19 cellular contexts compared by ENCODE assay signal in genomic region chr9:223167-223566, GRCh38. TPM values are rescaled to one million over a fixed set of nuclear protein-coding genes. Genes with fewer than 3 reads are reported as not detected.
A peak's percentile ranks its signal among the peaks of the same experiment; 100 is the strongest.
DNase-seq lines count a peak whose midpoint lies in the region; ATAC-seq, FAIRE-seq and TF ChIP-seq lines count a peak whose summit lies in the region.
"Had no signal": no experiment of that assay in that cellular context is flagged by ENCODE, and none has a peak within 500 bp of the region (broad histone marks: within the 10 kb centered on the region; RNA-seq: fewer than 3 reads in every experiment).

No MANE protein-coding gene starts in this region.

- no peak for TF ChIP-seq CTCF in GM12878 (IDR thresholded peaks at IDR 0.05 in 2 of 3, conservative IDR thresholded peaks at IDR 0.05 in 1 of 3; ENCODE audit: control insufficient read depth in 2 of 3, extremely low read depth in 1 of 3, insufficient read depth in 1 of 3, low read depth in 3 of 3, low read length in 3 of 3)

- peak overlapping the region; percentile 9; the same call in 1 of the 2 replicates for H2AFZ ChIP-seq in GM12878 (ENCODE audit: control insufficient read depth, low read depth, low read length)

- intact Hi-C loops in GM12878 (cut with micrococcal nuclease; ENCODE audit: unreplicated experiment) (no loop called here), Right ventricle myocardium inferior (cut with DNase I) (no loop called here)

- peak; percentile 26 for FAIRE-seq in GM12891 (lab: Jason Lieb, UNC)
- no peak for FAIRE-seq in GM12878 (lab: Jason Lieb, UNC)
- FAIRE-seq: GM18507, keratinocyte had no signal

- no peak for ATAC-seq in GM12878
- ATAC-seq in natural killer cell treated with Interleukin-12 subunit alpha and Interleukin-12 subunit beta and Interleukin-15 and Interleukin-18, amount 100 ng/mL, for 72 hours, result no peak
- ATAC-seq in Right ventricle myocardium inferior, result no peak
- no peak for ATAC-seq in HG03342 (IDR thresholded peaks at IDR 0.05; ENCODE audit: unreplicated experiment)
- ATAC-seq: sciatic nerve had no signal

- peak overlapping the region; percentile 77 for H3K4me3 Mint-ChIP-seq in natural killer cell treated with Interleukin-12 subunit alpha and Interleukin-12 subunit beta and Interleukin-15 and Interleukin-18, amount 100 ng/mL, for 72 hours

- TF ChIP-seq EP300 in GM12878 (IDR thresholded peaks at IDR 0.05; ENCODE audit: borderline replicate concordance in 1 of 2, control insufficient read depth in 1 of 2, low read depth in 2 of 2, low read length in 2 of 2), result no peak

- RAD21 ChIA-PET in GM12878 (lab: Charles Lee; ENCODE audit: unreplicated experiment), result no interaction called here

- SMC1A ChIA-PET in GM12878 (lab: Charles Lee; ENCODE audit: uncharacterized antibody, unreplicated experiment), result interaction anchor here (0.7 kb wide), 1 partner anchor 8 kb away, joined by 3 read pairs; no protein-coding TSS in a partner anchor

- H3K79me2 ChIP-seq in GM12878 (ENCODE audit: control insufficient read depth, insufficient read depth, low read length), result no peaks in the 10 kb centered on the region

- no peaks in the 10 kb centered on the region for H3K9me3 Mint-ChIP-seq in natural killer cell treated with Interleukin-12 subunit alpha and Interleukin-12 subunit beta and Interleukin-15 and Interleukin-18, amount 100 ng/mL, for 72 hours
- H3K9me3 Mint-ChIP-seq: T-cell had no signal

- H3K9me3 ChIP-seq in GM12878 (replicated peaks; ENCODE audit: control insufficient read depth, insufficient read depth, low read length), result no peaks in the 10 kb centered on the region
- H3K9me3 ChIP-seq: breast epithelium, heart right ventricle, testis had no signal

- DNase-seq in CD1c-positive myeloid dendritic cell (ENCODE audit: extremely low spot score) (peak; percentile 41), GM12891 (ENCODE audit: insufficient read length, low spot score) (no peak), GM12878 (ENCODE audit: low read depth, low spot score) (no peak), Right ventricle myocardium inferior (ENCODE audit: missing footprints) (no peak), globus pallidus (ENCODE audit: low spot score) (no peak)
- no peak for DNase-seq in natural killer cell treated with Interleukin-12 subunit alpha and Interleukin-12 subunit beta and Interleukin-15 and Interleukin-18, amount 100 ng/mL, for 72 hours (ENCODE audit: low spot score)
- DNase-seq: activated CD4-positive, CD25-positive, alpha-beta regulatory T cell treated with anti-CD3 and anti-CD28 coated beads, Interleukin-2, amount 50 U/mL, for 72 hours; DMS 273 treated with DMSO at 0.1 percent for 48 hours; heart right ventricle; NCI-H1092; NCI-H2171; NK-92 treated with Interleukin-12 subunit alpha and Interleukin-12 subunit beta, amount 100 ng/mL, for 24 hours; T-cell; testis had no signal

- no peak for TF ChIP-seq POLR2A in GM12891 (IDR thresholded peaks at IDR 0.05; ENCODE audit: low read depth, low read length)
- no peak for TF ChIP-seq POLR2A in GM12878 (IDR thresholded peaks at IDR 0.05; ENCODE audit: low read depth, low read length)

- H3K27ac ChIP-seq in GM12878 (ENCODE audit: control insufficient read depth, insufficient read depth), result no peak overlapping the region
- H3K27ac ChIP-seq: breast epithelium, testis had no signal

- in situ Hi-C loops in GM12878 (cut with MboI), result no loop called here

- no peak for TF ChIP-seq RAD21 in GM12878 (IDR thresholded peaks at IDR 0.05; ENCODE audit: insufficient read depth, low read depth, low read length)

- BruUV-seq in GM12878 (replicated peaks; lab: Mats Ljungman, UMichigan), result no TSS peak

- H3K27ac Mint-ChIP-seq in natural killer cell treated with Interleukin-12 subunit alpha and Interleukin-12 subunit beta and Interleukin-15 and Interleukin-18, amount 100 ng/mL, for 72 hours, result peak overlapping the region in 1 of 2 donors; percentile 83

- WGBS in GM12878 (ENCODE audit: insufficient coverage, insufficient replicate concordance, low lambda C conversion rate, missing lambda C conversion rate), result 66% methylated on average over 3 of the region's 3 CpGs

- POLR2A ChIA-PET in GM12878 (lab: Charles Lee), result no interaction called here

- no peak overlapping the region for H3K4me3 ChIP-seq in GM12878
- H3K4me3 ChIP-seq: breast epithelium, heart right ventricle, testis had no signal

- peaks cover 4% of the 10 kb centered on the region; the same call in 1 of the 2 replicates for H3K4me1 ChIP-seq in GM12878 (ENCODE audit: control insufficient read depth, insufficient read depth, low read length)
- H3K4me1 ChIP-seq: testis had no signal

- peaks cover 7% of the 10 kb centered on the region for H3K36me3 Mint-ChIP-seq in natural killer cell treated with Interleukin-12 subunit alpha and Interleukin-12 subunit beta and Interleukin-15 and Interleukin-18, amount 100 ng/mL, for 72 hours
- H3K36me3 Mint-ChIP-seq: T-cell had no signal

- no peaks in the 10 kb centered on the region; a peak in 2 of 4 replicates for H3K27me3 ChIP-seq in GM12878 (replicated peaks in 1 of 2; ENCODE audit: control insufficient read depth in 2 of 2, insufficient read depth in 2 of 2, low read length in 1 of 2)
- H3K27me3 ChIP-seq: breast epithelium, testis had no signal

- H4K20me1 ChIP-seq in GM12878 (ENCODE audit: control insufficient read depth, insufficient read depth), result no peaks in the 10 kb centered on the region

- H3K4me2 ChIP-seq in GM12878 (ENCODE audit: control insufficient read depth, insufficient read depth), result no peak overlapping the region; the same call in 1 of the 2 replicates

- H3K9ac ChIP-seq in GM12878 (ENCODE audit: control insufficient read depth, insufficient read depth, low read length), result no peak overlapping the region

- peaks cover 28 to 31% of the 10 kb centered on the region in 2 donors for H3K4me1 Mint-ChIP-seq in natural killer cell treated with Interleukin-12 subunit alpha and Interleukin-12 subunit beta and Interleukin-15 and Interleukin-18, amount 100 ng/mL, for 72 hours (ENCODE audit: low read depth in 2 of 2)

- no peaks in the 10 kb centered on the region for H3K36me3 ChIP-seq in GM12878 (ENCODE audit: control insufficient read depth in 2 of 2, insufficient read depth in 2 of 2, low read length in 1 of 2)
- H3K36me3 ChIP-seq: breast epithelium, heart right ventricle had no signal

- CTCF ChIA-PET in GM12878 (lab: Yijun Ruan, JAX), result no interaction called here

- no peaks in the 10 kb centered on the region for H3K27me3 Mint-ChIP-seq in natural killer cell treated with Interleukin-12 subunit alpha and Interleukin-12 subunit beta and Interleukin-15 and Interleukin-18, amount 100 ng/mL, for 72 hours
- H3K27me3 Mint-ChIP-seq: T-cell had no signal

TF ChIP-seq in GM12891, 5 proteins besides CTCF, POLR2A, EP300 and RAD21:
- TF ChIP-seq POU2F2 (IDR thresholded peaks at IDR 0.05; ENCODE audit: low read depth, low read length), result no peak

TF ChIP-seq in GM12878, 131 proteins besides CTCF, POLR2A, EP300 and RAD21 (continues in another document):
- TF ChIP-seq CEBPB (IDR thresholded peaks at IDR 0.05; ENCODE audit: borderline replicate concordance in 1 of 2, low read depth in 2 of 2, low read length in 2 of 2) (no peak), SIX5 (IDR thresholded peaks at IDR 0.05; ENCODE audit: low read depth, low read length, severe bottlenecking) (no peak), FOS (IDR thresholded peaks at IDR 0.05; ENCODE audit: borderline replicate concordance, extremely low read depth, insufficient read length) (no peak), KAT2A (conservative IDR thresholded peaks at IDR 0.05; ENCODE audit: control insufficient read depth, low read depth, low read length) (no peak)

RNA-seq across cellular contexts. Expression of gene DOCK8, which starts 8.5 kb away (rescaled TPM):
- 40.0 TPM for polyA plus RNA-seq in GM12891 (2012; ENCODE audit: low read depth, missing spikeins)
- 224 and 231 TPM in 2 replicates for total RNA-seq in GM12878 (2013; cell fraction: nucleolus; rRNA removed)
- total RNA-seq in GM12878 (2014; rRNA removed), result 44.9 and 48.3 TPM in 2 replicates
- total RNA-seq in GM12878 (2014; rRNA removed; fragmentation: Illumina TruSeq; extraction: Trizol), result 49.5 and 55.2 TPM in 2 replicates
- 90.6 and 100 TPM in 2 replicates for total RNA-seq in GM12878 (2021)
- polyA plus RNA-seq in GM12878 (2011; ENCODE audit: low read depth), result 28.4 TPM
- 34.4 and 43.4 TPM in 2 replicates for polyA plus RNA-seq in GM12878 (2011; rRNA removed)
- 37.0 and 41.1 TPM in 2 replicates for polyA plus RNA-seq in GM12878 (2011; cell fraction: cytosol; rRNA removed)
- polyA plus RNA-seq in GM12878 (2011; cell fraction: nucleus; rRNA removed), result 47.0 and 53.7 TPM in 2 replicates
- 34.0 and 37.3 TPM in 2 replicates for polyA plus RNA-seq in GM12878 (2012)
- polyA plus RNA-seq in GM12878 (2014; fragmentation: Illumina TruSeq; extraction: Trizol), result 53.5 and 62.9 TPM in 2 replicates
- 10 to 100 TPM; 35.4 to 35.6 TPM for polyA plus RNA-seq in GM12878 (2014; fragmentation: Nextera tagmentation; extraction: Ambion mirVana)
- 40.9 and 43.5 TPM in 2 replicates for polyA plus RNA-seq in GM12878 (2014; rRNA removed)
- polyA plus RNA-seq in GM12878 (2016; fragmentation: Nextera tagmentation; extraction: Ambion mirVana), result 10 to 100 TPM; 43.9 to 45.6 TPM
- 101 and 114 TPM in 2 replicates for polyA minus RNA-seq in GM12878 (2011; rRNA and poly(A)+ RNA removed)
- 30.9 and 33.6 TPM in 2 replicates for polyA minus RNA-seq in GM12878 (2011; cell fraction: cytosol; rRNA and poly(A)+ RNA removed)
- 74.4 and 115 TPM in 2 replicates for polyA minus RNA-seq in GM12878 (2011; cell fraction: nucleus; rRNA and poly(A)+ RNA removed)
- total RNA-seq in natural killer cell treated with Interleukin-12 subunit alpha and Interleukin-12 subunit beta and Interleukin-15 and Interleukin-18, amount 100 ng/mL, for 72 hours, result 100 to 1,000 TPM; 143 to 174 TPM
- total RNA-seq in Right ventricle myocardium inferior, result 6.1 TPM

RNA-seq across cellular contexts. Expression of gene ZNG1A, which starts 44.3 kb away (rescaled TPM):
- 48.1 TPM for polyA plus RNA-seq in GM12891 (2012; ENCODE audit: low read depth, missing spikeins)
- 166 and 180 TPM in 2 replicates for total RNA-seq in GM12878 (2013; cell fraction: nucleolus; rRNA removed)
- total RNA-seq in GM12878 (2014; rRNA removed) (48.0 and 50.5 TPM in 2 replicates), GM12878 (2014; rRNA removed; fragmentation: Illumina TruSeq; extraction: Trizol) (104 and 108 TPM in 2 replicates), GM12878 (2021) (52.2 and 55.5 TPM in 2 replicates), Right ventricle myocardium inferior (13.2 TPM)
- polyA plus RNA-seq in GM12878 (2011; ENCODE audit: low read depth), result 24.5 TPM
- polyA plus RNA-seq in GM12878 (2011; rRNA removed) (51.3 and 69.0 TPM in 2 replicates), GM12878 (2014; fragmentation: Illumina TruSeq; extraction: Trizol) (84.8 and 110 TPM in 2 replicates), GM12878 (2014; fragmentation: Nextera tagmentation; extraction: Ambion mirVana) (100 to 1,000 TPM; 154 to 179 TPM), GM12878 (2014; rRNA removed) (50.7 and 61.5 TPM in 2 replicates), GM12878 (2016; fragmentation: Nextera tagmentation; extraction: Ambion mirVana) (100 to 1,000 TPM; 134 to 136 TPM)
- 15.0 and 15.6 TPM in 2 replicates for polyA plus RNA-seq in GM12878 (2011; cell fraction: cytosol; rRNA removed)
- polyA plus RNA-seq in GM12878 (2011; cell fraction: nucleus; rRNA removed), result 48.5 and 49.3 TPM in 2 replicates
- polyA plus RNA-seq in GM12878 (2012), result 34.5 and 37.1 TPM in 2 replicates
- polyA minus RNA-seq in GM12878 (2011; rRNA and poly(A)+ RNA removed), result 25.8 and 32.9 TPM in 2 replicates
- polyA minus RNA-seq in GM12878 (2011; cell fraction: cytosol; rRNA and poly(A)+ RNA removed), result 3.9 and 9.1 TPM in 2 replicates
- 51.5 and 87.0 TPM in 2 replicates for polyA minus RNA-seq in GM12878 (2011; cell fraction: nucleus; rRNA and poly(A)+ RNA removed)
- total RNA-seq in natural killer cell treated with Interleukin-12 subunit alpha and Interleukin-12 subunit beta and Interleukin-15 and Interleukin-18, amount 100 ng/mL, for 72 hours, result 10 to 100 TPM; 33.4 to 56.6 TPM
